In genomic region chr19:55644191-55644833, GRCh38 we compare ENCODE assay signal across 9 cellular contexts. TPM values are rescaled to one million over a fixed set of nuclear protein-coding genes. Genes with fewer than 3 reads are reported as not detected.
DNase-seq lines count a peak whose midpoint lies in the region; ATAC-seq, FAIRE-seq and TF ChIP-seq lines count a peak whose summit lies in the region.
"Had no signal": no experiment of that assay in that cellular context is flagged by ENCODE, and none has a peak within 500 bp of the region (broad histone marks: within the 10 kb centered on the region; RNA-seq: fewer than 3 reads in every experiment).

No MANE protein-coding gene starts in this region.

- no peaks in the 10 kb centered on the region for H3K9me3 ChIP-seq in left lung
- H3K9me3 ChIP-seq in thoracic aorta, result no peaks in the 10 kb centered on the region

- TF ChIP-seq POLR2A in GM12892 (IDR thresholded peaks at IDR 0.05; ENCODE audit: low read depth, low read length), result no peak

- peaks cover 23 to 82% of the 10 kb centered on the region in 2 donors for H3K4me1 ChIP-seq in left lung
- peaks cover 54 to 62% of the 10 kb centered on the region in 2 donors for H3K4me1 ChIP-seq in thoracic aorta (ENCODE audit: control insufficient read depth in 1 of 2, low read depth in 2 of 2)

- intact Hi-C loops in activated CD4-positive, alpha-beta T cell treated with anti-CD3 and anti-CD28 coated beads, Interleukin-2, amount 10 ng/mL, durations not matched to agents 24 days and 14 days (cut with micrococcal nuclease), result loop anchor here (5.0 kb wide), 1 partner anchor 527 kb away; the partner anchor contains the start of gene PPP1R12C
- intact Hi-C loops in left lung (cut with DNase I), result no loop called here

- H3K27me3 ChIP-seq in left lung, result peaks cover 0 to 13% of the 10 kb centered on the region in 2 donors
- H3K27me3 ChIP-seq in thoracic aorta (replicated peaks; ENCODE audit: insufficient read depth), result no peaks in the 10 kb centered on the region

- in situ Hi-C loops in astrocyte of the cerebellum (cut with HindIII; ENCODE audit: low sequenced_read_pairs), result no loop called here

- H3K27ac ChIP-seq in left lung (peak overlapping the region; percentile 85 to 92), thoracic aorta (peak overlapping the region; percentile 89 to 92)

- ATAC-seq in left lung (no peak), thoracic aorta (ENCODE audit: insufficient number of reproducible peaks, low FRiP score, low read depth) (no peak), HG02852 (IDR thresholded peaks at IDR 0.05; ENCODE audit: unreplicated experiment) (no peak), HG02588 (IDR thresholded peaks at IDR 0.05; ENCODE audit: unreplicated experiment) (no peak)

- H3K36me3 ChIP-seq in left lung (peaks cover 0 to 12% of the 10 kb centered on the region in 2 donors), thoracic aorta (peaks cover 6% of the 10 kb centered on the region)

- peaks cover 45% of the 10 kb centered on the region for H3K36me3 Mint-ChIP-seq in activated CD4-positive, alpha-beta T cell treated with anti-CD3 and anti-CD28 coated beads, Interleukin-2, amount 10 ng/mL, durations not matched to agents 24 days and 14 days (ENCODE audit: low read depth)

- no peak for FAIRE-seq in GM12892 (lab: Jason Lieb, UNC)

- peak overlapping the region; percentile 90 for H3K4me3 Mint-ChIP-seq in activated CD4-positive, alpha-beta T cell treated with anti-CD3 and anti-CD28 coated beads, Interleukin-2, amount 10 ng/mL, durations not matched to agents 24 days and 14 days

- DNase-seq in activated CD4-positive, alpha-beta T cell treated with anti-CD3 and anti-CD28 coated beads, Interleukin-2, amount 10 ng/mL, durations not matched to agents 24 days and 14 days, result no peak
- DNase-seq in activated CD4-positive, alpha-beta T cell treated with anti-CD3 and anti-CD28 coated beads for 1 hour, result no peak
- DNase-seq in astrocyte of the cerebellum (ENCODE audit: low read depth) (no peak), left lung (peak in 1 of 2 donors; percentile 32), thoracic aorta (ENCODE audit: low spot score) (no peak), GM12892 (ENCODE audit: insufficient read length) (no peak)
- DNase-seq: COR-L47 had no signal

- H3K4me3 ChIP-seq in astrocyte of the cerebellum (ENCODE audit: low read depth, low read length) (peak overlapping the region; percentile 82), left lung (peak overlapping the region; percentile 74 to 81), thoracic aorta (peak overlapping the region; percentile 96)

- peak overlapping the region; percentile 97 for H3K27ac Mint-ChIP-seq in activated CD4-positive, alpha-beta T cell treated with anti-CD3 and anti-CD28 coated beads, Interleukin-2, amount 10 ng/mL, durations not matched to agents 24 days and 14 days

- TF ChIP-seq CTCF in astrocyte of the cerebellum (IDR thresholded peaks at IDR 0.05; ENCODE audit: low read depth, low read length, missing control alignments) (no peak), left lung (IDR thresholded peaks at IDR 0.05) (no peak), thoracic aorta (IDR thresholded peaks at IDR 0.05) (no peak)

- no peaks in the 10 kb centered on the region for H3K9me3 Mint-ChIP-seq in activated CD4-positive, alpha-beta T cell treated with anti-CD3 and anti-CD28 coated beads, Interleukin-2, amount 10 ng/mL, durations not matched to agents 24 days and 14 days

- H3K4me1 Mint-ChIP-seq in activated CD4-positive, alpha-beta T cell treated with anti-CD3 and anti-CD28 coated beads, Interleukin-2, amount 10 ng/mL, durations not matched to agents 24 days and 14 days, result peaks cover 27% of the 10 kb centered on the region

- no peaks in the 10 kb centered on the region for H3K27me3 Mint-ChIP-seq in activated CD4-positive, alpha-beta T cell treated with anti-CD3 and anti-CD28 coated beads, Interleukin-2, amount 10 ng/mL, durations not matched to agents 24 days and 14 days

RNA-seq across cellular contexts. Expression of gene ZNF581, which starts 0.9 kb away (rescaled TPM):
- 32.7 and 33.0 TPM in 2 replicates for total RNA-seq in activated CD4-positive, alpha-beta T cell treated with anti-CD3 and anti-CD28 coated beads, Interleukin-2, amount 10 ng/mL, durations not matched to agents 24 days and 14 days
- total RNA-seq in left lung (10 to 100 TPM; 14.5 to 19.5 TPM), thoracic aorta (10 to 100 TPM in 1 of 2 donors, 1 to 10 TPM in 1; 6.7 to 23.8 TPM)
- 27.0 TPM for polyA plus RNA-seq in GM12892 (2012; ENCODE audit: missing spikeins)

RNA-seq across cellular contexts. Expression of gene ZNF580, which starts 3.5 kb away (rescaled TPM):
- 38.3 and 39.1 TPM in 2 replicates for total RNA-seq in activated CD4-positive, alpha-beta T cell treated with anti-CD3 and anti-CD28 coated beads, Interleukin-2, amount 10 ng/mL, durations not matched to agents 24 days and 14 days
- total RNA-seq in left lung (10 to 100 TPM; 33.8 to 34.7 TPM), thoracic aorta (10 to 100 TPM; 46.0 to 65.5 TPM)
- polyA plus RNA-seq in GM12892 (2012; ENCODE audit: missing spikeins), result 14.4 TPM

RNA-seq across cellular contexts. Expression of gene CCDC106, which starts 3.7 kb away (rescaled TPM):
- total RNA-seq in activated CD4-positive, alpha-beta T cell treated with anti-CD3 and anti-CD28 coated beads, Interleukin-2, amount 10 ng/mL, durations not matched to agents 24 days and 14 days, result 8.0 and 9.0 TPM in 2 replicates
- total RNA-seq in left lung (10 to 100 TPM in 1 of 2 donors, 1 to 10 TPM in 1; 9.7 to 15.1 TPM), thoracic aorta (10 to 100 TPM; 10.5 to 14.8 TPM)
- polyA plus RNA-seq in GM12892 (2012; ENCODE audit: missing spikeins), result 20.1 TPM

RNA-seq across cellular contexts. Expression of gene U2AF2, which starts 10.5 kb away (rescaled TPM):
- total RNA-seq in activated CD4-positive, alpha-beta T cell treated with anti-CD3 and anti-CD28 coated beads, Interleukin-2, amount 10 ng/mL, durations not matched to agents 24 days and 14 days, result 390 and 394 TPM in 2 replicates
- total RNA-seq in left lung (100 to 1,000 TPM; 123 to 145 TPM), thoracic aorta (100 to 1,000 TPM in 1 of 2 donors, 10 to 100 TPM in 1; 77.3 to 106 TPM)
- polyA plus RNA-seq in GM12892 (2012; ENCODE audit: missing spikeins), result 137 TPM

RNA-seq across cellular contexts. Expression of gene ZNF784, which starts 19.9 kb away (rescaled TPM):
- 3.6 and 3.7 TPM in 2 replicates for total RNA-seq in activated CD4-positive, alpha-beta T cell treated with anti-CD3 and anti-CD28 coated beads, Interleukin-2, amount 10 ng/mL, durations not matched to agents 24 days and 14 days
- total RNA-seq in left lung, result 1 to 10 TPM; 6.0 to 8.0 TPM
- 10 to 100 TPM in 1 of 2 donors, 1 to 10 TPM in 1; 8.5 to 13.0 TPM for total RNA-seq in thoracic aorta
- polyA plus RNA-seq in GM12892 (2012; ENCODE audit: missing spikeins), result 2.5 TPM
